24 cellular contexts compared by ENCODE assay signal in genomic region chr19:9871626-9872338, GRCh38. TPM values are rescaled to one million over a fixed set of nuclear protein-coding genes. Genes with fewer than 3 reads are reported as not detected.
DNase-seq lines count a peak whose midpoint lies in the region; ATAC-seq and TF ChIP-seq lines count a peak whose summit lies in the region.
"Had no signal": no experiment of that assay in that cellular context is flagged by ENCODE, and none has a peak within 500 bp of the region (broad histone marks: within the 10 kb centered on the region; RNA-seq: fewer than 3 reads in every experiment).

No MANE protein-coding gene starts in this region.

- DNase-seq in GM23338 (ENCODE audit: low spot score): no peak
- DNase-seq in NCI-H1417 treated with DMSO at 0.1 percent for 48 hours (lab: John Stamatoyannopoulos, UW): peak; percentile 44
- DNase-seq in NCI-H748 treated with DMSO at 0.1 percent for 48 hours (lab: John Stamatoyannopoulos, UW): peak; percentile 35
- peak; percentile 62 for DNase-seq in osteoblast (ENCODE audit: insufficient read length, low spot score, missing footprints)
- DNase-seq in tibial nerve (ENCODE audit: low spot score in 2 of 2): no peak
- no peak for DNase-seq in erythroblast (lab: John Stamatoyannopoulos, UW)
- DNase-seq in NCI-H1436 treated with DMSO at 0.1 percent for 48 hours (lab: John Stamatoyannopoulos, UW): no peak
- DNase-seq: activated T-cell treated with anti-CD3 and anti-CD28 coated beads, Interleukin-2, amount 50 U/mL, for 72 hours; aorta; CD8-positive, alpha-beta T cell; DND-41; foreskin keratinocyte; immature natural killer cell; left ventricle myocardium inferior; naive thymus-derived CD4-positive, alpha-beta T cell; NCI-H1694; NCI-H526 treated with DMSO at 0.1 percent for 48 hours; SHP77; spleen; stimulated activated CD4-positive, alpha-beta T cell treated with anti-CD3 and anti-CD28 coated beads, Interleukin-4, amount 100 ng/mL, for 4 hours; stimulated activated naive CD8-positive, alpha-beta T cell treated with anti-CD3 and anti-CD28 coated beads, Interleukin-15, Interleukin-2, amounts not matched to agents 100 U/mL and 50 U/mL, for 24 hours had no signal

- 81 to 83% methylated on average over 15 to 16 of the region's 16 CpGs for whole genome bisulfite sequencing in tibial nerve, 2 donors

- H3K27ac Mint-ChIP-seq in GM23338: no peak overlapping the region
- H3K27ac Mint-ChIP-seq: activated naive CD4-positive, alpha-beta T cell treated with anti-CD3 and anti-CD28 coated beads, Interleukin-2, amount 50 U/mL, for 24 hours; activated T-cell treated with anti-CD3 and anti-CD28 coated beads, Interleukin-2, amount 50 U/mL, for 72 hours; CD8-positive, alpha-beta T cell had no signal

- ATAC-seq in GM23338: no peak; the same call in 2 of the 3 replicates
- ATAC-seq: activated T-cell treated with anti-CD3 and anti-CD28 coated beads, Interleukin-2, amount 50 U/mL, for 72 hours; CD8-positive, alpha-beta T cell; foreskin keratinocyte; naive thymus-derived CD4-positive, alpha-beta T cell; stimulated activated naive CD8-positive, alpha-beta T cell treated with anti-CD3 and anti-CD28 coated beads, Interleukin-15, Interleukin-2, amounts not matched to agents 100 U/mL and 50 U/mL, for 24 hours had no signal

- 0 out of 2 replicates have a peak, but pooled peaks cover 1% of the 10 kb centered on the region for H3F3A ChIP-seq in GM23338 (replicated peaks; ENCODE audit: low read depth)

- peaks cover 3% of the 10 kb centered on the region; the same call in 1 of the 3 replicates for H3K36me3 Mint-ChIP-seq in GM23338 (ENCODE audit: low read depth)
- H3K36me3 Mint-ChIP-seq: activated naive CD4-positive, alpha-beta T cell treated with anti-CD3 and anti-CD28 coated beads, Interleukin-2, amount 50 U/mL, for 24 hours; CD8-positive, alpha-beta T cell had no signal

- H3K27me3 Mint-ChIP-seq in GM23338 (ENCODE audit: insufficient read depth, low read depth, poor library complexity): peaks cover 4% of the 10 kb centered on the region
- H3K27me3 Mint-ChIP-seq: activated naive CD4-positive, alpha-beta T cell treated with anti-CD3 and anti-CD28 coated beads, Interleukin-2, amount 50 U/mL, for 24 hours; central memory CD8-positive, alpha-beta T cell; naive thymus-derived CD4-positive, alpha-beta T cell had no signal

- H3K9me3 Mint-ChIP-seq in GM23338: no peaks in the 10 kb centered on the region
- H3K9me3 Mint-ChIP-seq: activated naive CD4-positive, alpha-beta T cell treated with anti-CD3 and anti-CD28 coated beads, Interleukin-2, amount 50 U/mL, for 24 hours; activated T-cell treated with anti-CD3 and anti-CD28 coated beads, Interleukin-2, amount 50 U/mL, for 72 hours; CD8-positive, alpha-beta T cell; central memory CD8-positive, alpha-beta T cell; immature natural killer cell; naive thymus-derived CD4-positive, alpha-beta T cell had no signal

- no peak overlapping the region for H2AFZ ChIP-seq in GM23338
- H2AFZ ChIP-seq in osteoblast (ENCODE audit: low read length): no peak overlapping the region

- H4K20me1 ChIP-seq in GM23338 (replicated peaks; ENCODE audit: insufficient read depth): peaks cover 8% of the 10 kb centered on the region
- H4K20me1 ChIP-seq in osteoblast (ENCODE audit: insufficient read depth, low read length): no peaks in the 10 kb centered on the region

- TF ChIP-seq POLR2A in tibial nerve (IDR thresholded peaks at IDR 0.05): no peak
- no peak for TF ChIP-seq POLR2A in erythroblast (IDR thresholded peaks at IDR 0.05; ENCODE audit: low read length)

- H3K4me1 Mint-ChIP-seq in GM23338: peaks cover 5% of the 10 kb centered on the region

- no peaks in the 10 kb centered on the region for H3K79me2 ChIP-seq in GM23338 (replicated peaks; ENCODE audit: insufficient read depth)
- H3K79me2 ChIP-seq in osteoblast (ENCODE audit: insufficient read depth, low read length): no peaks in the 10 kb centered on the region

- no peak overlapping the region for H3K4me3 Mint-ChIP-seq in GM23338
- H3K4me3 Mint-ChIP-seq: activated naive CD4-positive, alpha-beta T cell treated with anti-CD3 and anti-CD28 coated beads, Interleukin-2, amount 50 U/mL, for 24 hours; activated T-cell treated with anti-CD3 and anti-CD28 coated beads, Interleukin-2, amount 50 U/mL, for 72 hours; CD8-positive, alpha-beta T cell; central memory CD8-positive, alpha-beta T cell; immature natural killer cell; naive thymus-derived CD4-positive, alpha-beta T cell had no signal

- TF ChIP-seq EP300 in tibial nerve (IDR thresholded peaks at IDR 0.05): no peak

- H3K27me3 ChIP-seq in GM23338 (ENCODE audit: insufficient read depth) (no peaks in the 10 kb centered on the region), osteoblast (ENCODE audit: insufficient read depth, low read length) (no peaks in the 10 kb centered on the region), tibial nerve (no peaks in the 10 kb centered on the region)
- H3K27me3 ChIP-seq: foreskin keratinocyte, right atrium auricular region, spleen had no signal

- H3K4me1 ChIP-seq in GM23338 (ENCODE audit: insufficient read depth) (0 out of 2 replicates have a peak, but pooled peaks cover 3% of the 10 kb centered on the region), osteoblast (ENCODE audit: insufficient read depth, low read length) (no peaks in the 10 kb centered on the region), tibial nerve (no peaks in the 10 kb centered on the region)
- H3K4me1 ChIP-seq: foreskin keratinocyte, left ventricle myocardium inferior, right atrium auricular region had no signal

- H3K9me3 ChIP-seq in osteoblast (ENCODE audit: low read depth, low read length) (no peaks in the 10 kb centered on the region), tibial nerve (no peaks in the 10 kb centered on the region)
- H3K9me3 ChIP-seq: left ventricle myocardium inferior, right atrium auricular region, spleen had no signal

- no peak for TF ChIP-seq CTCF in GM23338 (conservative IDR thresholded peaks at IDR 0.05; ENCODE audit: low read depth in 2 of 2)
- TF ChIP-seq CTCF in osteoblast (IDR thresholded peaks at IDR 0.05; ENCODE audit: extremely low read depth, low read depth, low read length): no peak
- TF ChIP-seq CTCF in tibial nerve (IDR thresholded peaks at IDR 0.05): no peak

- H3K27ac ChIP-seq in GM23338 (ENCODE audit: low read depth): 0 out of 2 replicates have a peak overlapping the region, but pooled peaks have one; percentile 66
- no peak overlapping the region for H3K27ac ChIP-seq in osteoblast (ENCODE audit: low read depth, low read length)
- H3K27ac ChIP-seq in tibial nerve: no peak overlapping the region
- H3K27ac ChIP-seq: foreskin keratinocyte, left ventricle myocardium inferior, right atrium auricular region, spleen had no signal

- H3K9me2 ChIP-seq in GM23338 (ENCODE audit: insufficient read depth): no peaks in the 10 kb centered on the region

- H3K36me3 ChIP-seq in GM23338 (ENCODE audit: insufficient read depth) (no peaks in the 10 kb centered on the region), osteoblast (ENCODE audit: insufficient read depth, low read length) (no peaks in the 10 kb centered on the region), tibial nerve (no peaks in the 10 kb centered on the region)
- H3K36me3 ChIP-seq: left ventricle myocardium inferior, right atrium auricular region, spleen had no signal

- H3K4me3 ChIP-seq in GM23338 (no peak overlapping the region), osteoblast (ENCODE audit: insufficient read depth, low read length) (no peak overlapping the region), tibial nerve (no peak overlapping the region)
- H3K4me3 ChIP-seq: left ventricle myocardium inferior, right atrium auricular region, spleen had no signal

- H3K4me2 ChIP-seq in GM23338 (no peak overlapping the region), osteoblast (ENCODE audit: insufficient read depth, low read length) (no peak overlapping the region)

TF ChIP-seq in GM23338, 12 proteins besides CTCF, POLR2A, EP300 and RAD21 (continues in another document):
- TF ChIP-seq ETS1 (IDR thresholded peaks at IDR 0.05) (no peak), STAT1 (IDR thresholded peaks at IDR 0.05; ENCODE audit: unreplicated experiment) (no peak), JUNB (IDR thresholded peaks at IDR 0.05; ENCODE audit: unreplicated experiment) (no peak), ZNF114 (CRISPR knock-in tag; IDR thresholded peaks at IDR 0.05) (no peak), NANOG (IDR thresholded peaks at IDR 0.05; ENCODE audit: borderline replicate concordance) (no peak), POLR2AphosphoS5 (IDR thresholded peaks at IDR 0.05; ENCODE audit: low read depth) (no peak), ZNF331 (CRISPR knock-in tag; IDR thresholded peaks at IDR 0.05; ENCODE audit: low read depth) (no peak), CREB1 (CRISPR knock-in tag; IDR thresholded peaks at IDR 0.05; ENCODE audit: low read depth) (no peak)

RNA-seq across cellular contexts. Expression of gene PIN1, which starts 36.7 kb away (rescaled TPM):
- total RNA-seq in GM23338 (2014; rRNA removed; shearing (Covaris generic)): 102 and 127 TPM in 2 replicates
- 112 and 127 TPM in 2 replicates for polyA plus RNA-seq in GM23338 (2016; fragmentation: Nextera tagmentation; extraction: Ambion mirVana)
- 53.9 and 62.6 TPM in 2 replicates for total RNA-seq in osteoblast
- total RNA-seq in tibial nerve: 100 to 1,000 TPM in 2 of 4 donors, 10 to 100 TPM in 2; 90.6 to 124 (median 103) TPM

RNA-seq across cellular contexts. Expression of gene UBL5, which starts 44.1 kb away (rescaled TPM):
- total RNA-seq in GM23338 (2014; rRNA removed; shearing (Covaris generic)): 304 and 484 TPM in 2 replicates
- 1,371 and 1,518 TPM in 2 replicates for polyA plus RNA-seq in GM23338 (2016; fragmentation: Nextera tagmentation; extraction: Ambion mirVana)
- 82.5 and 111 TPM in 2 replicates for total RNA-seq in osteoblast
- total RNA-seq in tibial nerve: 100 to 1,000 TPM; 349 to 599 (median 515) TPM

RNA-seq across cellular contexts. Expression of gene FBXL12, which starts 52.9 kb away (rescaled TPM):
- 25.4 and 32.8 TPM in 2 replicates for total RNA-seq in GM23338 (2014; rRNA removed; shearing (Covaris generic))
- polyA plus RNA-seq in GM23338 (2016; fragmentation: Nextera tagmentation; extraction: Ambion mirVana): 23.5 and 24.1 TPM in 2 replicates
- 23.9 and 25.0 TPM in 2 replicates for total RNA-seq in osteoblast
- 10 to 100 TPM; 26.2 to 42.7 (median 36.6) TPM for total RNA-seq in tibial nerve

Comparison
In these comparisons a context has a peak if more than half of its experiments do, and no peak if none do; other contexts are left out.
1. DNase-seq: peak in NCI-H1417 treated with DMSO at 0.1 percent for 48 hours (single experiment), NCI-H748 treated with DMSO at 0.1 percent for 48 hours (single experiment) and osteoblast (single experiment); none in GM23338 (single experiment), tibial nerve (0 of 2), erythroblast (0 of 2) and NCI-H1436 treated with DMSO at 0.1 percent for 48 hours (single experiment).